Comparison of ENCODE assay signal across 14 cellular contexts in genomic region chr7:151744051-151744580, GRCh38.
"Had no signal": no experiment of that assay in that cellular context is flagged by ENCODE, and none has a peak within 500 bp of the region (broad histone marks: within the 10 kb centered on the region; RNA-seq: fewer than 3 reads in every experiment).

No MANE protein-coding gene starts in this region.

- H3K27ac ChIP-seq: esophagus squamous epithelium, thoracic aorta had no signal

- H3K27ac Mint-ChIP-seq: activated naive CD4-positive, alpha-beta T cell treated with anti-CD3 and anti-CD28 coated beads, Interleukin-2, amount 50 U/mL, for 24 hours; progenitor cell of endocrine pancreas had no signal

- DNase-seq: activated CD4-positive, alpha-beta T cell treated with anti-CD3 and anti-CD28 coated beads, Interleukin-2, amount 50 U/mL, for 1 hour; activated CD4-positive, CD25-positive, alpha-beta regulatory T cell; activated T-cell treated with anti-CD3 and anti-CD28 coated beads for 4 hours; esophagus squamous epithelium; foreskin fibroblast; natural killer cell; stimulated activated CD4-positive, alpha-beta T cell treated with anti-CD3 and anti-CD28 coated beads, Interleukin-4, amount 100 ng/mL, for 1 hour; stimulated activated CD8-positive, alpha-beta memory T cell treated with anti-CD3 and anti-CD28 coated beads, Interleukin-4, amount 100 ng/mL, for 48 hours; stimulated activated naive CD8-positive, alpha-beta T cell treated with anti-CD3 and anti-CD28 coated beads, Interleukin-15, amount 100 ng/mL, for 72 hours had no signal

- H3K9me3 ChIP-seq: esophagus squamous epithelium, thoracic aorta had no signal

- H3K9me3 Mint-ChIP-seq: activated naive CD4-positive, alpha-beta T cell treated with anti-CD3 and anti-CD28 coated beads, Interleukin-2, amount 50 U/mL, for 24 hours; natural killer cell; stimulated activated naive CD8-positive, alpha-beta T cell treated with anti-CD3 and anti-CD28 coated beads, Interleukin-15, amount 100 ng/mL, for 72 hours had no signal

- H3K27me3 ChIP-seq: esophagus squamous epithelium had no signal

- H3K36me3 Mint-ChIP-seq: natural killer cell had no signal

- H3K27me3 Mint-ChIP-seq: activated naive CD4-positive, alpha-beta T cell treated with anti-CD3 and anti-CD28 coated beads, Interleukin-2, amount 50 U/mL, for 24 hours; stimulated activated naive CD8-positive, alpha-beta T cell treated with anti-CD3 and anti-CD28 coated beads, Interleukin-15, amount 100 ng/mL, for 72 hours had no signal

- ATAC-seq: natural killer cell; stimulated activated naive CD8-positive, alpha-beta T cell treated with anti-CD3 and anti-CD28 coated beads, Interleukin-15, amount 100 ng/mL, for 72 hours had no signal

- H3K4me3 Mint-ChIP-seq: activated naive CD4-positive, alpha-beta T cell treated with anti-CD3 and anti-CD28 coated beads, Interleukin-2, amount 50 U/mL, for 24 hours; brain; natural killer cell had no signal

- H3K4me3 ChIP-seq: esophagus squamous epithelium, lung had no signal

- H3K36me3 ChIP-seq: thoracic aorta had no signal
